In genomic region chr7:151402029-151402835, GRCh38 we compare ENCODE assay signal across 1 cellular context.
TF ChIP-seq lines count a peak whose summit lies in the region.

No MANE protein-coding gene starts in this region.

TF ChIP-seq in K562, 482 proteins besides CTCF, POLR2A, EP300 and RAD21 (continued from another document):
- no peak for TF ChIP-seq TBP (optimal IDR thresholded peaks at IDR 0.05; ENCODE audit: low read depth, low read length)
- TF ChIP-seq ZBTB1 (CRISPR knock-in tag; IDR thresholded peaks at IDR 0.05; ENCODE audit: borderline replicate concordance, low read depth), result no peak
- TF ChIP-seq MAFF (IDR thresholded peaks at IDR 0.05; ENCODE audit: low read length), result no peak
- peak; percentile 37; the same call in 1 of the 2 replicates for TF ChIP-seq BCOR (IDR thresholded peaks at IDR 0.05)
